ENCODE assay signal across 8 cellular contexts in the genomic region with DNA sequence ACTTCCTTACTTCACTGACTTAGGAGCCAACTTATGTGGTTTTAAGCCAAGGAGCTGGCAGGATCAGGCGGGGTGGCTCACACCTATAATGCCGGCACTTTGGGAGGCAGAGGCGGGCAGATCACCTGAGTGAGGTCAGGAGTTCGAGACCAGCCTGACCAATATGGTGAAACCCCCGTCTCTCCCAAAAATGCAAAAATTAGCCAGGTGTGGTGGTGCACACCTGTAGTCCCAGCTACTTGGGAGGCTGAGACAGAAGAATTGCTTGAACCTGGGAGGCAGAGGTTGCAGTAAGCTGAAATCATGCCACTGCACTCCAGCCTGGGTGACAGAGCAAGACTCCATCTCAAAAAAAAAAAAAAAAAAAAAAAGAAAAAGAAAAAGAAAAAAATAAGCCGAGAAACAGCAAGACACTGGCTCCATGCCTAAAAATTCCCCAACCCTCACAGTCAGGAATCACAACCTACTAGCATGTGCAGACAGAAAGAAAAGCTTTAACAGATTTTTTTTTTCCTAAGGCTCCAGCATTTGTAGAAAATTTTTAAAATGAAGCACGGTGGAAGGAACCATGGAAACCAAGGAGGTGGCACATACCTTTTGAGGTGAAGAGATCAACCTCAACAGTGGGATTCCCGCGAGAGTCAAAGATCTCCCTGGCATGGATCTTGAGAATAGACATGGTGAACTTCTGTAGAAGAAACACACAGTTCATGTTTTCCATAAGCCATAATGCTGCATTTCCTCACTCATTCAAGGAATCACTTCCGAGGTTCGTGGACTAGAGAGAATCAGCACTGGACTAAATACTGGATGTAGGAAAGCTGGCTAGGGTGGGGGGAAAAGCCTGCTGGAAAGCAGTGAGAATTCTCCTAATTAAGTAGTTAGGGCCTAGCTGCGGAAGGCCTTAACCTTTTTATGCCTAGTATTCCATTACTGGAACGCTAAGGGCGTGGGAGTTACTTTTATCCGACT. TPM values are rescaled to one million over a fixed set of nuclear protein-coding genes. Genes with fewer than 3 reads are reported as not detected.
DNase-seq lines count a peak whose midpoint lies in the region; ATAC-seq, FAIRE-seq and TF ChIP-seq lines count a peak whose summit lies in the region.

No MANE protein-coding gene starts in this region.

- peaks cover 61% of the 10 kb centered on the region for H3K4me1 Mint-ChIP-seq in T-helper 1 cell treated with Interleukin-12 subunit alpha and Interleukin-12 subunit beta and Interleukin-4 antibody, amounts not matched to agents 30 μg/mL and 1 μg/mL, for 36 hours (ENCODE audit: low read depth)
- H3K4me1 Mint-ChIP-seq in activated CD8-positive, alpha-beta T cell treated with anti-CD3 and anti-CD28 coated beads, Interleukin-2, amount 10 ng/mL, durations not matched to agents 7 days and 5 days (ENCODE audit: low read depth) = peaks cover 62% of the 10 kb centered on the region

- no peak for TF ChIP-seq EP300 in gastroesophageal sphincter (IDR thresholded peaks at IDR 0.05)

- H3K9me3 ChIP-seq in gastroesophageal sphincter = no peaks in the 10 kb centered on the region
- no peaks in the 10 kb centered on the region for H3K9me3 ChIP-seq in stomach smooth muscle (ENCODE audit: control insufficient read depth in 2 of 2, low read length in 2 of 2)

- TF ChIP-seq POLR2A in gastroesophageal sphincter (IDR thresholded peaks at IDR 0.05) (no peak), lower leg skin (IDR thresholded peaks at IDR 0.05) (no peak)

- H3K4me1 ChIP-seq in gastroesophageal sphincter (peaks cover 13 to 88% (median 20%) of the 10 kb centered on the region in 3 donors), stomach smooth muscle (ENCODE audit: control insufficient read depth, insufficient read depth, low read length) (peaks cover 43% of the 10 kb centered on the region)

- 54 to 68% methylated on average over 9 to 10 of the region's 15 CpGs for WGBS in gastroesophageal sphincter (ENCODE audit: low coverage in 1 of 2), 2 donors
- WGBS in lower leg skin, 2 donors = 71 to 76% methylated on average over 15 of the region's 15 CpGs

- H3K27ac Mint-ChIP-seq in T-helper 1 cell treated with Interleukin-12 subunit alpha and Interleukin-12 subunit beta and Interleukin-4 antibody, amounts not matched to agents 30 μg/mL and 1 μg/mL, for 36 hours = peak overlapping the region; percentile 98
- peak overlapping the region; percentile 96 for H3K27ac Mint-ChIP-seq in activated CD8-positive, alpha-beta T cell treated with anti-CD3 and anti-CD28 coated beads, Interleukin-2, amount 10 ng/mL, durations not matched to agents 7 days and 5 days

- DNase-seq in T-helper 1 cell = no peak
- no peak for DNase-seq in activated CD8-positive, alpha-beta T cell treated with anti-CD3 and anti-CD28 coated beads, Interleukin-2, amount 10 ng/mL, durations not matched to agents 7 days and 5 days
- no peak for DNase-seq in frontal cortex (ENCODE audit: low spot score in 2 of 2)
- DNase-seq in lower leg skin (ENCODE audit: low spot score in 2 of 2) = no peak
- no peak for DNase-seq in NCI-H524 treated with DMSO at 0.1 percent for 48 hours (lab: John Stamatoyannopoulos, UW)

- intact Hi-C loops in lower leg skin (cut with DNase I; ENCODE audit: low total_unique reads) = no loop called here

- peak overlapping the region in 1 of 2 donors; percentile 58 for H3K9ac ChIP-seq in stomach smooth muscle (ENCODE audit: low read length in 2 of 2)

- FAIRE-seq in frontal cortex (lab: Jason Lieb, UNC) = no peak

- H3K27me3 ChIP-seq in gastroesophageal sphincter (no peaks in the 10 kb centered on the region), stomach smooth muscle (ENCODE audit: control insufficient read depth in 1 of 2, insufficient read depth in 2 of 2, low read length in 2 of 2) (no peaks in the 10 kb centered on the region)

- peaks cover 91% of the 10 kb centered on the region for H3K36me3 Mint-ChIP-seq in T-helper 1 cell treated with Interleukin-12 subunit alpha and Interleukin-12 subunit beta and Interleukin-4 antibody, amounts not matched to agents 30 μg/mL and 1 μg/mL, for 36 hours (ENCODE audit: low read depth)
- H3K36me3 Mint-ChIP-seq in activated CD8-positive, alpha-beta T cell treated with anti-CD3 and anti-CD28 coated beads, Interleukin-2, amount 10 ng/mL, durations not matched to agents 7 days and 5 days (ENCODE audit: low read depth) = peaks cover 88% of the 10 kb centered on the region

- H3K36me3 ChIP-seq in gastroesophageal sphincter (peaks cover 0 to 48% of the 10 kb centered on the region in 2 donors), stomach smooth muscle (ENCODE audit: control insufficient read depth in 2 of 2, insufficient read depth in 2 of 2, low read length in 2 of 2) (peaks cover 39 to 48% of the 10 kb centered on the region in 2 donors)

- H3K9me3 Mint-ChIP-seq in T-helper 1 cell treated with Interleukin-12 subunit alpha and Interleukin-12 subunit beta and Interleukin-4 antibody, amounts not matched to agents 30 μg/mL and 1 μg/mL, for 36 hours = no peaks in the 10 kb centered on the region
- H3K9me3 Mint-ChIP-seq in activated CD8-positive, alpha-beta T cell treated with anti-CD3 and anti-CD28 coated beads, Interleukin-2, amount 10 ng/mL, durations not matched to agents 7 days and 5 days (ENCODE audit: insufficient read depth) = no peaks in the 10 kb centered on the region

- H3K4me3 ChIP-seq in gastroesophageal sphincter (no peak overlapping the region), stomach smooth muscle (ENCODE audit: low read length in 2 of 2) (peak overlapping the region in 1 of 2 donors; percentile 35), lower leg skin (ENCODE audit: low read depth, poor library complexity, severe bottlenecking) (no peak overlapping the region)

- TF ChIP-seq CTCF in gastroesophageal sphincter (IDR thresholded peaks at IDR 0.05) (no peak), lower leg skin (IDR thresholded peaks at IDR 0.05) (no peak)

- H3K27me3 Mint-ChIP-seq in T-helper 1 cell treated with Interleukin-12 subunit alpha and Interleukin-12 subunit beta and Interleukin-4 antibody, amounts not matched to agents 30 μg/mL and 1 μg/mL, for 36 hours (ENCODE audit: low read depth) = no peaks in the 10 kb centered on the region
- H3K27me3 Mint-ChIP-seq in activated CD8-positive, alpha-beta T cell treated with anti-CD3 and anti-CD28 coated beads, Interleukin-2, amount 10 ng/mL, durations not matched to agents 7 days and 5 days (ENCODE audit: low read depth) = no peaks in the 10 kb centered on the region

- no peak for ATAC-seq in activated CD8-positive, alpha-beta T cell treated with anti-CD3 and anti-CD28 coated beads, Interleukin-2, amount 10 ng/mL, durations not matched to agents 7 days and 5 days
- ATAC-seq in gastroesophageal sphincter = no peak

- H3K4me3 Mint-ChIP-seq in T-helper 1 cell treated with Interleukin-12 subunit alpha and Interleukin-12 subunit beta and Interleukin-4 antibody, amounts not matched to agents 30 μg/mL and 1 μg/mL, for 36 hours = peak overlapping the region; percentile 99
- H3K4me3 Mint-ChIP-seq in activated CD8-positive, alpha-beta T cell treated with anti-CD3 and anti-CD28 coated beads, Interleukin-2, amount 10 ng/mL, durations not matched to agents 7 days and 5 days = peak overlapping the region; percentile 97

- POLR2A ChIA-PET in activated CD8-positive, alpha-beta T cell treated with anti-CD3 and anti-CD28 coated beads, Interleukin-2, amount 10 ng/mL, durations not matched to agents 7 days and 5 days (lab: Charles Lee) = interaction anchor here (0.6 to 1.7 kb wide), 8 partner anchors 9 to 93 kb away, joined by 3 to 7 read pairs (median 4); no protein-coding TSS in a partner anchor

- CTCF ChIA-PET in activated CD8-positive, alpha-beta T cell treated with anti-CD3 and anti-CD28 coated beads, Interleukin-2, amount 10 ng/mL, durations not matched to agents 7 days and 5 days (lab: Charles Lee) = interaction anchor here (0.8 to 2.6 kb wide), 8 partner anchors 12 to 195 kb away, joined by 3 to 20 read pairs (median 7); no protein-coding TSS in a partner anchor

- peak overlapping the region; percentile 17 to 98 (median 68) for H3K27ac ChIP-seq in gastroesophageal sphincter
- H3K27ac ChIP-seq in stomach smooth muscle (ENCODE audit: low read length) = peak overlapping the region; percentile 46

RNA-seq across cellular contexts. Expression of gene ENO1, which starts 4.0 kb away (rescaled TPM):
- total RNA-seq in activated CD8-positive, alpha-beta T cell treated with anti-CD3 and anti-CD28 coated beads, Interleukin-2, amount 10 ng/mL, durations not matched to agents 7 days and 5 days = 1,000 to 10,000 TPM; 3,150 to 3,216 TPM
- total RNA-seq in gastroesophageal sphincter = 1,000 to 10,000 TPM in 1 of 4 donors, 100 to 1,000 TPM in 3; 453 to 1,066 (median 553) TPM
- 261 TPM for total RNA-seq in frontal cortex
- 100 to 1,000 TPM; 351 to 688 (median 453) TPM for total RNA-seq in lower leg skin

RNA-seq across cellular contexts. Expression of gene RERE, which starts 57.1 kb away (rescaled TPM):
- total RNA-seq in activated CD8-positive, alpha-beta T cell treated with anti-CD3 and anti-CD28 coated beads, Interleukin-2, amount 10 ng/mL, durations not matched to agents 7 days and 5 days = 10 to 100 TPM; 37.4 to 44.7 TPM
- total RNA-seq in gastroesophageal sphincter (100 to 1,000 TPM; 112 to 212 (median 139) TPM), frontal cortex (1,626 TPM), lower leg skin (10 to 100 TPM; 41.0 to 84.9 (median 76.8) TPM)
